Comparison of ENCODE assay signal across 17 cellular contexts in genomic region chr5:177490311-177490991, GRCh38. TPM values are rescaled to one million over a fixed set of nuclear protein-coding genes. Genes with fewer than 3 reads are reported as not detected.
A peak's percentile ranks its signal among the peaks of the same experiment; 100 is the strongest.
DNase-seq lines count a peak whose midpoint lies in the region; ATAC-seq and TF ChIP-seq lines count a peak whose summit lies in the region.
"Had no signal": no experiment of that assay in that cellular context is flagged by ENCODE, and none has a peak within 500 bp of the region (broad histone marks: within the 10 kb centered on the region; RNA-seq: fewer than 3 reads in every experiment).

No MANE protein-coding gene starts in this region.

- no peaks in the 10 kb centered on the region for H3K9me3 Mint-ChIP-seq in endothelial cell (ENCODE audit: unreplicated experiment)
- H3K9me3 Mint-ChIP-seq: activated T-cell treated with anti-CD3 and anti-CD28 coated beads, Interleukin-2, amount 50 U/mL, for 24 hours; H9 had no signal

- H3K27ac Mint-ChIP-seq in endothelial cell (ENCODE audit: unreplicated experiment), result no peak overlapping the region
- H3K27ac Mint-ChIP-seq: activated naive CD8-positive, alpha-beta T cell; activated T-cell treated with anti-CD3 and anti-CD28 coated beads, Interleukin-2, amount 50 U/mL, for 24 hours had no signal

- H3K9ac ChIP-seq in rectal smooth muscle tissue (ENCODE audit: low read length), result no peak overlapping the region

- peaks cover 25% of the 10 kb centered on the region for H3K36me3 ChIP-seq in rectal smooth muscle tissue (ENCODE audit: control insufficient read depth, insufficient read depth, low read length)

- DNase-seq in CD1c-positive myeloid dendritic cell (ENCODE audit: extremely low spot score) (peak; percentile 34), RPMI8226 (peak; percentile 48), endothelial cell (ENCODE audit: low spot score) (no peak), superior temporal gyrus (ENCODE audit: extremely low spot score) (no peak), KG1 (lab: John Stamatoyannopoulos, UW) (no peak), glomerular visceral epithelial cell (ENCODE audit: extremely low spot score) (no peak)
- DNase-seq: activated CD4-positive, alpha-beta T cell treated with anti-CD3 and anti-CD28 coated beads, Interleukin-2, amount 50 U/mL, for 48 hours; activated T-cell treated with anti-CD3 and anti-CD28 coated beads, Interleukin-2, amount 50 U/mL, for 24 hours; H9; MG63; NCI-H1930; PC-3; stimulated activated CD4-positive, alpha-beta T cell treated with anti-CD3 and anti-CD28 coated beads, Interleukin-15, amount 100 ng/mL, for 24 hours had no signal

- peaks cover 33% of the 10 kb centered on the region for H3K4me1 ChIP-seq in rectal smooth muscle tissue (ENCODE audit: control insufficient read depth, insufficient read depth, low read length)

- H3K4me1 Mint-ChIP-seq in endothelial cell (ENCODE audit: unreplicated experiment), result peaks cover 27% of the 10 kb centered on the region

- no peak for ATAC-seq in GM21619 (IDR thresholded peaks at IDR 0.05; ENCODE audit: unreplicated experiment)
- ATAC-seq: left lung, PC-3 had no signal

- peak overlapping the region; percentile 100 for H3K27ac ChIP-seq in rectal smooth muscle tissue (ENCODE audit: low read depth, low read length)
- H3K27ac ChIP-seq: left lung had no signal

- H3K4me3 Mint-ChIP-seq in endothelial cell (ENCODE audit: unreplicated experiment), result peak overlapping the region; percentile 38
- H3K4me3 Mint-ChIP-seq: activated naive CD8-positive, alpha-beta T cell; activated T-cell treated with anti-CD3 and anti-CD28 coated beads, Interleukin-2, amount 50 U/mL, for 24 hours; H9 had no signal

- no peak overlapping the region for H3K4me3 ChIP-seq in rectal smooth muscle tissue (ENCODE audit: low read length)
- H3K4me3 ChIP-seq: left lung, MG63 had no signal

- H3K27me3 Mint-ChIP-seq in endothelial cell (ENCODE audit: unreplicated experiment), result peaks cover 4% of the 10 kb centered on the region
- H3K27me3 Mint-ChIP-seq: activated naive CD8-positive, alpha-beta T cell; activated T-cell treated with anti-CD3 and anti-CD28 coated beads, Interleukin-2, amount 50 U/mL, for 24 hours had no signal

- H3K27me3 ChIP-seq in rectal smooth muscle tissue (ENCODE audit: control insufficient read depth, insufficient read depth, low read length), result no peaks in the 10 kb centered on the region
- H3K27me3 ChIP-seq: left lung, MG63 had no signal

- TF ChIP-seq CTCF in endothelial cell (IDR thresholded peaks at IDR 0.05; ENCODE audit: unreplicated experiment), result no peak

- H3K36me3 Mint-ChIP-seq in endothelial cell (ENCODE audit: low read depth, unreplicated experiment), result peaks cover 20% of the 10 kb centered on the region
- H3K36me3 Mint-ChIP-seq: activated naive CD8-positive, alpha-beta T cell had no signal

RNA-seq across cellular contexts. Expression of gene PDLIM7, which starts 7.0 kb away (rescaled TPM):
- total RNA-seq in endothelial cell (ENCODE audit: unreplicated experiment), result 238 TPM

RNA-seq across cellular contexts. Expression of gene DBN1, which starts 17.0 kb away (rescaled TPM):
- 315 TPM for total RNA-seq in endothelial cell (ENCODE audit: unreplicated experiment)

RNA-seq across cellular contexts. Expression of gene DOK3, which starts 19.2 kb away (rescaled TPM):
- total RNA-seq in endothelial cell (ENCODE audit: unreplicated experiment), result 51.4 TPM

RNA-seq across cellular contexts. Expression of gene DDX41, which starts 26.3 kb away (rescaled TPM):
- total RNA-seq in endothelial cell (ENCODE audit: unreplicated experiment), result 125 TPM

RNA-seq across cellular contexts. Expression of gene PRR7, which starts 43.8 kb away (rescaled TPM):
- 0.97 TPM for total RNA-seq in endothelial cell (ENCODE audit: unreplicated experiment)

Comparison
In these comparisons a context has a peak if more than half of its experiments do, and no peak if none do; other contexts are left out.
1. DNase-seq: peak in CD1c-positive myeloid dendritic cell (single experiment) and RPMI8226 (single experiment); none in endothelial cell (single experiment), superior temporal gyrus (single experiment), KG1 (single experiment) and glomerular visceral epithelial cell (single experiment).